Comparison of ENCODE assay signal across 13 cellular contexts in genomic region chr2:197037863-197038398, GRCh38.
DNase-seq lines count a peak whose midpoint lies in the region; ATAC-seq, FAIRE-seq and TF ChIP-seq lines count a peak whose summit lies in the region.
"Had no signal": no experiment of that assay in that cellular context is flagged by ENCODE, and none has a peak within 500 bp of the region (broad histone marks: within the 10 kb centered on the region; RNA-seq: fewer than 3 reads in every experiment).

No MANE protein-coding gene starts in this region.

- H3K4me3 Mint-ChIP-seq in CD4-positive, CD25-positive, alpha-beta regulatory T cell, result no peak overlapping the region
- H3K4me3 Mint-ChIP-seq in WTC11, result no peak overlapping the region
- H3K4me3 Mint-ChIP-seq: type B pancreatic cell had no signal

- no peaks in the 10 kb centered on the region for H3K9me3 ChIP-seq in CD4-positive, CD25-positive, alpha-beta regulatory T cell (ENCODE audit: control insufficient read depth in 2 of 2, low read length in 2 of 2)
- H3K9me3 ChIP-seq: SJCRH30 had no signal

- H3K27ac ChIP-seq in CD4-positive, CD25-positive, alpha-beta regulatory T cell (ENCODE audit: insufficient read depth, low read length, poor library complexity, severe bottlenecking), result no peak overlapping the region
- H3K27ac ChIP-seq: BLaER1 treated with 17β-estradiol and CSF1 and Interleukin-3, amounts not matched to agents 10 nM and 100 nM; SJCRH30 had no signal

- ATAC-seq in CD4-positive, CD25-positive, alpha-beta regulatory T cell (ENCODE audit: low read depth in 2 of 2), result no peak
- ATAC-seq in WTC11, result peak; percentile 69
- ATAC-seq: left ventricle myocardium superior had no signal

- H3K4me1 Mint-ChIP-seq in CD4-positive, CD25-positive, alpha-beta regulatory T cell, result peaks cover 44 to 70% (median 48%) of the 10 kb centered on the region in 4 donors
- no peaks in the 10 kb centered on the region for H3K4me1 Mint-ChIP-seq in WTC11

- FAIRE-seq in GM12891 (lab: Jason Lieb, UNC) (peak; percentile 16), RCC 7860 (lab: Jason Lieb, UNC) (no peak)

- no peak for DNase-seq in CD4-positive, CD25-positive, alpha-beta regulatory T cell
- DNase-seq in GM12891 (ENCODE audit: insufficient read length, low spot score) (no peak), WTC11 (ENCODE audit: low spot score) (no peak), fibroblast of pulmonary artery (ENCODE audit: low read depth) (peak; percentile 7), RCC 7860 (ENCODE audit: low spot score) (no peak), cerebellum (ENCODE audit: low spot score) (no peak), middle frontal gyrus (ENCODE audit: extremely low spot score, low spot score) (no peak), NAMALWA (ENCODE audit: low spot score) (no peak)
- DNase-seq: left ventricle myocardium superior, NCI-H1105, SJCRH30 had no signal

- peaks cover 53% of the 10 kb centered on the region for H3K36me3 Mint-ChIP-seq in CD4-positive, CD25-positive, alpha-beta regulatory T cell
- H3K36me3 Mint-ChIP-seq in WTC11, result no peaks in the 10 kb centered on the region
- H3K36me3 Mint-ChIP-seq: type B pancreatic cell had no signal

- H3K4me1 ChIP-seq in CD4-positive, CD25-positive, alpha-beta regulatory T cell (ENCODE audit: control insufficient read depth, insufficient read depth, low read length, poor library complexity, severe bottlenecking), result no peaks in the 10 kb centered on the region
- H3K4me1 ChIP-seq: SJCRH30 had no signal

- peaks cover 56% of the 10 kb centered on the region for H3K36me3 ChIP-seq in CD4-positive, CD25-positive, alpha-beta regulatory T cell (ENCODE audit: control insufficient read depth, insufficient read depth, low read length)
- H3K36me3 ChIP-seq: SJCRH30 had no signal

- no peak for TF ChIP-seq POLR2A in GM12891 (IDR thresholded peaks at IDR 0.05; ENCODE audit: low read depth, low read length)

- CTCF ChIA-PET in WTC11 (lab: Charles Lee), result no interaction called here

- peaks cover 0 to 2% (median 0%) of the 10 kb centered on the region in 7 donors for H3K9me3 Mint-ChIP-seq in CD4-positive, CD25-positive, alpha-beta regulatory T cell
- no peaks in the 10 kb centered on the region for H3K9me3 Mint-ChIP-seq in WTC11
- H3K9me3 Mint-ChIP-seq: type B pancreatic cell had no signal

- TF ChIP-seq CTCF in WTC11 (IDR thresholded peaks at IDR 0.05), result no peak
- TF ChIP-seq CTCF in fibroblast of pulmonary artery (IDR thresholded peaks at IDR 0.05; ENCODE audit: low read length, missing control alignments), result no peak

- no peaks in the 10 kb centered on the region for H3K27me3 Mint-ChIP-seq in CD4-positive, CD25-positive, alpha-beta regulatory T cell
- no peaks in the 10 kb centered on the region; the same call in 1 of the 2 replicates for H3K27me3 Mint-ChIP-seq in WTC11 (ENCODE audit: low read depth)
- H3K27me3 Mint-ChIP-seq: type B pancreatic cell had no signal

- POLR2A ChIA-PET in WTC11 (lab: Charles Lee), result no interaction called here

- no peaks in the 10 kb centered on the region for H3K27me3 ChIP-seq in CD4-positive, CD25-positive, alpha-beta regulatory T cell (ENCODE audit: control insufficient read depth, insufficient read depth, low read length)
- H3K27me3 ChIP-seq: BLaER1 treated with 17β-estradiol and CSF1 and Interleukin-3, amounts not matched to agents 10 nM and 100 nM; SJCRH30 had no signal

- peak overlapping the region; percentile 38 to 79 (median 73) for H3K27ac Mint-ChIP-seq in CD4-positive, CD25-positive, alpha-beta regulatory T cell
- H3K27ac Mint-ChIP-seq in WTC11, result no peak overlapping the region
- H3K27ac Mint-ChIP-seq: type B pancreatic cell had no signal

- H3K4me3 ChIP-seq in CD4-positive, CD25-positive, alpha-beta regulatory T cell (ENCODE audit: low read depth, low read length), result no peak overlapping the region
- no peak overlapping the region for H3K4me3 ChIP-seq in fibroblast of pulmonary artery (replicated peaks; ENCODE audit: low read depth, low read length)
- H3K4me3 ChIP-seq: BLaER1 treated with 17β-estradiol and CSF1 and Interleukin-3, amounts not matched to agents 10 nM and 100 nM; SJCRH30 had no signal

TF ChIP-seq in GM12891, 5 proteins besides CTCF, POLR2A, EP300 and RAD21:
- TF ChIP-seq TAF1 (IDR thresholded peaks at IDR 0.05; ENCODE audit: low read depth, low read length) (no peak), PAX5 (IDR thresholded peaks at IDR 0.05; ENCODE audit: insufficient read depth, low read length, severe bottlenecking) (no peak), POU2F2 (IDR thresholded peaks at IDR 0.05; ENCODE audit: low read depth, low read length) (no peak), POLR2AphosphoS5 (IDR thresholded peaks at IDR 0.05; ENCODE audit: low read depth, low read length) (no peak), SPI1 (IDR thresholded peaks at IDR 0.05; ENCODE audit: low read depth, low read length) (no peak)

TF ChIP-seq in WTC11, 78 proteins besides CTCF, POLR2A, EP300 and RAD21 (continues in another document):
- TF ChIP-seq E2F1 (CRISPR knock-in tag; IDR thresholded peaks at IDR 0.05), result no peak
- no peak for TF ChIP-seq NR3C1 (CRISPR knock-in tag; conservative IDR thresholded peaks at IDR 0.05; ENCODE audit: low read depth)
- no peak for TF ChIP-seq ZNF423 (CRISPR knock-in tag; IDR thresholded peaks at IDR 0.05)
- no peak for TF ChIP-seq NFATC4 (CRISPR knock-in tag; IDR thresholded peaks at IDR 0.05)
- TF ChIP-seq ZSCAN18 (CRISPR knock-in tag; IDR thresholded peaks at IDR 0.05), result no peak
- TF ChIP-seq IRF2 (CRISPR knock-in tag; IDR thresholded peaks at IDR 0.05; ENCODE audit: borderline replicate concordance, low read depth), result no peak
- no peak for TF ChIP-seq PRRX2 (CRISPR knock-in tag; IDR thresholded peaks at IDR 0.05)
- no peak for TF ChIP-seq KAT7 (CRISPR knock-in tag; IDR thresholded peaks at IDR 0.05; ENCODE audit: borderline replicate concordance)
- TF ChIP-seq STAT6 (CRISPR knock-in tag; conservative IDR thresholded peaks at IDR 0.05; ENCODE audit: low read depth), result no peak
- no peak for TF ChIP-seq RELA (CRISPR knock-in tag; IDR thresholded peaks at IDR 0.05; ENCODE audit: borderline replicate concordance)
- no peak for TF ChIP-seq CREM (CRISPR knock-in tag; IDR thresholded peaks at IDR 0.05)
- TF ChIP-seq PREB (CRISPR knock-in tag; IDR thresholded peaks at IDR 0.05; ENCODE audit: borderline replicate concordance), result no peak
- no peak for TF ChIP-seq GRHL2 (CRISPR knock-in tag; IDR thresholded peaks at IDR 0.05; ENCODE audit: insufficient replicate concordance, severe bottlenecking)
